9 cellular contexts compared by ENCODE assay signal in the genomic region with DNA sequence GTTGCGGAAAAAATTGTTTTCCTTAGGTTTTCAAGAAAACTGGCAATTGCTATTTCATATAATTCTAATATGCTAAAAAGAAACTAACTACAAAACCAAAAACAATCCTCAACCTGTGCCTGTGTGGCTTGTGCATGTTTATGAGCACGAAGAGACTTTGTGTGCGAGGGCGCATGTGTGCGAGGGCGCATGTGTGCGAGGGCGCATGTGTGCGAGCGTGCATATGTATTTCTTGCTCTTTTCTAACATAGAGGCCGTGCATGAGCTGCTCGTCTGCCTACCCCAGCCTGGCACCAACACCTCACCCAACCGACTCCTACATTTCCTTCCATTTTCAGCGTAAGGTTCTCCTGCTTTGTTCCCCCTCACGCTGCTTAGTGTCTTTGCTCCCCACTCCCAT.
"Had no signal": no experiment of that assay in that cellular context is flagged by ENCODE, and none has a peak within 500 bp of the region (broad histone marks: within the 10 kb centered on the region; RNA-seq: fewer than 3 reads in every experiment).

No MANE protein-coding gene starts in this region.

- H3K9me3 ChIP-seq: HAP-1 had no signal

- FAIRE-seq: H1, H54, HepG2 had no signal

- H2AFZ ChIP-seq: GM23338 had no signal

- H3K36me3 ChIP-seq: HAP-1 had no signal

- H3K4me3 ChIP-seq: GM23338, HAP-1 had no signal

- H3K4me1 ChIP-seq: HAP-1 had no signal

- DNase-seq: HFFc6, KBM-7 had no signal

- H3K4me2 ChIP-seq: GM23338 had no signal

- ATAC-seq: GM23338, HCT116, HepG2 had no signal

- H3K27ac ChIP-seq: HL-60 had no signal
